8 cellular contexts compared by ENCODE assay signal in the genomic region with DNA sequence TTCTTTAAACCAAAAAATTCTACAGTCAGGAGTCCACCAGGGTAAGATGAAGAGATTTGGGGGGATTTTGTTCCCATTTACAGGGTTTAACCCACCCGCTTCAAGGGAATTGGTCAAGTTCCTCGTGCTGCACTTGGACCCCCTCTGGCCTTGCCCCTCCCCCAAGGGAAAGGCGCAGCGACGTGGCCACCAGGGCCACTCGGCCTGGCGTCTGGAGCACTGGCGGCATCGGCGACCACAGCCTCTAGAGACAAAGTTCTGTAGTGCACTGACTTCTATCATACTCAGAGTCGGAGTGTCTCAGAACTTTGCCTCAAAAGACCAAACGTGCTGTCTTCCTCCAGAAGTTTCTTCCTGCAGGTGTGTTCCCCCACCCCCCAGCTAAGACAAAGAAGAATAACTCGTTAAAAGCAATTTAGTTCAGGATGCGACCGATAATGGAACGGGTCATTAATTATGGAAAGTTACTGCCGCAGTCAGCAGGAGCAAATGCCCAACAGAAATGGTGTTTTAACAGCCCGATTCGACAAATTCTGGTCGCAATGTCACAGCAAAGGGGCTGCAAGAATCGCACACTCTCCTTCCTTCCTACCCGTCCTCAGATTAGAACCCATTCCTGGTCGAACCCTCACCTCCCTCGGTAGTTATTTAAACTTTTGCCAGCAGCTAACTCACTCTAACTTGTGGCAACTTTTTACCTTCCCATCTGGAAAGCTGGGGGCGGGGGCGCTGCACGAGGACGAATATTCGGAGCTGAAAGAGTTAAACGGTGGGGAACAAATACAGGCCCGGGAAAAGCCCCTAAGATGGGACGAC.
DNase-seq lines count a peak whose midpoint lies in the region; ATAC-seq and TF ChIP-seq lines count a peak whose summit lies in the region.

No MANE protein-coding gene starts in this region.

- no peak for ATAC-seq in gastrocnemius medialis

- intact Hi-C loops in gastrocnemius medialis (cut with DNase I; ENCODE audit: low total_unique reads), result loop anchor here (5.0 to 10.0 kb wide), 4 partner anchors 53 to 1212 kb away; a partner anchor contains a TSS

- H3K27ac ChIP-seq in SJCRH30 (peak overlapping the region; percentile 24; the same call in 1 of the 2 replicates), gastrocnemius medialis (no peak overlapping the region)

- peaks cover 40% of the 10 kb centered on the region for H3K27me3 Mint-ChIP-seq in activated naive CD4-positive, alpha-beta T cell treated with anti-CD3 and anti-CD28 coated beads, Interleukin-2, amount 10 ng/mL, durations not matched to agents 7 days and 5 days

- peak overlapping the region; percentile 82 for H3K4me3 Mint-ChIP-seq in activated naive CD4-positive, alpha-beta T cell treated with anti-CD3 and anti-CD28 coated beads, Interleukin-2, amount 10 ng/mL, durations not matched to agents 7 days and 5 days

- H3K4me3 ChIP-seq in SJCRH30 (peak overlapping the region; percentile 88), foreskin fibroblast (ENCODE audit: low read depth in 1 of 2, low read length in 2 of 2) (peak overlapping the region; percentile 55 to 79), gastrocnemius medialis (peak overlapping the region; percentile 59 to 88 (median 64))

- in situ Hi-C loops in gastrocnemius medialis (cut with MboI; ENCODE audit: low sequenced_read_pairs in 4 of 4), result no loop called here

- H3K36me3 Mint-ChIP-seq in activated naive CD4-positive, alpha-beta T cell treated with anti-CD3 and anti-CD28 coated beads, Interleukin-2, amount 10 ng/mL, durations not matched to agents 7 days and 5 days, result peaks cover 5% of the 10 kb centered on the region

- TF ChIP-seq CTCF in foreskin fibroblast (IDR thresholded peaks at IDR 0.05; ENCODE audit: low read depth, low read length) (no peak), gastrocnemius medialis (IDR thresholded peaks at IDR 0.05 in 4 of 5, conservative IDR thresholded peaks at IDR 0.05 in 1 of 5) (no peak)

- DNase-seq in activated naive CD4-positive, alpha-beta T cell treated with anti-CD3 and anti-CD28 coated beads, Interleukin-2, amount 10 ng/mL, durations not matched to agents 7 days and 5 days, result peak; percentile 28
- no peak for DNase-seq in activated naive CD4-positive, alpha-beta T cell treated with Interleukin-2 at 50 U/mL for 16 hours
- DNase-seq in SJCRH30, result no peak
- DNase-seq in foreskin fibroblast, result peak in 1 of 2 donors; percentile 8
- DNase-seq in gastrocnemius medialis, result no peak
- DNase-seq in NCI-H82 treated with DMSO at 0.1 percent for 48 hours (lab: John Stamatoyannopoulos, UW; ENCODE audit: unreplicated experiment), result no peak
- DNase-seq in NCI-H226, result no peak
- DNase-seq in amygdala (lab: John Stamatoyannopoulos, UW), result no peak

- H3K4me1 Mint-ChIP-seq in activated naive CD4-positive, alpha-beta T cell treated with anti-CD3 and anti-CD28 coated beads, Interleukin-2, amount 10 ng/mL, durations not matched to agents 7 days and 5 days, result peaks cover 22% of the 10 kb centered on the region

- H3K27me3 ChIP-seq in SJCRH30 (no peaks in the 10 kb centered on the region), gastrocnemius medialis (no peaks in the 10 kb centered on the region)

- peaks cover 5% of the 10 kb centered on the region; the same call in 1 of the 2 replicates for H3K9me3 ChIP-seq in SJCRH30 (replicated peaks)
- H3K9me3 ChIP-seq in gastrocnemius medialis, result no peaks in the 10 kb centered on the region

- CTCF ChIA-PET in activated naive CD4-positive, alpha-beta T cell treated with anti-CD3 and anti-CD28 coated beads, Interleukin-2, amount 10 ng/mL, durations not matched to agents 7 days and 5 days (lab: Charles Lee), result interaction anchor here (1.0 kb wide), 1 partner anchor 10 kb away, joined by 3 read pairs; no protein-coding TSS in a partner anchor

- peaks cover 4% of the 10 kb centered on the region for H3K9me3 Mint-ChIP-seq in activated naive CD4-positive, alpha-beta T cell treated with anti-CD3 and anti-CD28 coated beads, Interleukin-2, amount 10 ng/mL, durations not matched to agents 7 days and 5 days

- H3K36me3 ChIP-seq in SJCRH30 (no peaks in the 10 kb centered on the region), gastrocnemius medialis (no peaks in the 10 kb centered on the region)

- no peak overlapping the region for H3K27ac Mint-ChIP-seq in activated naive CD4-positive, alpha-beta T cell treated with anti-CD3 and anti-CD28 coated beads, Interleukin-2, amount 10 ng/mL, durations not matched to agents 7 days and 5 days

- H3K4me1 ChIP-seq in SJCRH30, result peaks cover 39% of the 10 kb centered on the region
- peaks cover 5 to 15% of the 10 kb centered on the region in 2 donors for H3K4me1 ChIP-seq in gastrocnemius medialis

- TF ChIP-seq POLR2A in gastrocnemius medialis (IDR thresholded peaks at IDR 0.05), result no peak
